ENCODE assay signal across 1 cellular context in genomic region chr20:34676642-34677373, GRCh38.
TF ChIP-seq lines count a peak whose summit lies in the region.

PIGU (minus strand) TSS chr20:34677092; CDS start chr20:34677085, 7 bp downstream.

TF ChIP-seq in HepG2, 621 proteins besides CTCF, POLR2A, EP300 and RAD21 (continued from another document and continues in another):
- TF ChIP-seq KAT7 (CRISPR knock-in tag; IDR thresholded peaks at IDR 0.05; ENCODE audit: borderline replicate concordance) (no peak; the same call in 1 of the 2 replicates), ZNF296 (CRISPR knock-in tag; conservative IDR thresholded peaks at IDR 0.05) (no peak), ZNF710 (CRISPR knock-in tag; IDR thresholded peaks at IDR 0.05; ENCODE audit: borderline replicate concordance) (peak; percentile 89; the same call in 1 of the 2 replicates), CEBPZ (IDR thresholded peaks at IDR 0.05; ENCODE audit: low read length) (no peak), AFF4 (CRISPR knock-in tag; IDR thresholded peaks at IDR 0.05) (peak; percentile 71; the same call in 1 of the 2 replicates), SPEN (CRISPR knock-in tag; IDR thresholded peaks at IDR 0.05; ENCODE audit: low read depth) (peak; percentile 91), ZNF703 (CRISPR knock-in tag; IDR thresholded peaks at IDR 0.05; ENCODE audit: borderline replicate concordance) (no peak; the same call in 1 of the 2 replicates), THAP11 (CRISPR knock-in tag; IDR thresholded peaks at IDR 0.05) (peak; percentile 99), SOX6 (IDR thresholded peaks at IDR 0.05) (no peak), SOX6 (CRISPR knock-in tag; IDR thresholded peaks at IDR 0.05) (peak; percentile 84), MAFG (CRISPR knock-in tag; IDR thresholded peaks at IDR 0.05) (no peak), FOXP1 (IDR thresholded peaks at IDR 0.05) (no peak), FOXP1 (CRISPR knock-in tag; IDR thresholded peaks at IDR 0.05) (no peak; the same call in 1 of the 2 replicates), RNF219 (CRISPR knock-in tag; IDR thresholded peaks at IDR 0.05) (no peak; the same call in 1 of the 2 replicates), ZNF33A (CRISPR knock-in tag; IDR thresholded peaks at IDR 0.05; ENCODE audit: borderline replicate concordance) (0 out of 2 replicates have a peak, but pooled peaks have one; percentile 30), ZNF878 (CRISPR knock-in tag; IDR thresholded peaks at IDR 0.05) (no peak), ZNF749 (CRISPR knock-in tag; IDR thresholded peaks at IDR 0.05; ENCODE audit: borderline replicate concordance) (peak; percentile 84), ARID3A (IDR thresholded peaks at IDR 0.05; ENCODE audit: low read depth, low read length) (no peak), AHR (CRISPR knock-in tag; IDR thresholded peaks at IDR 0.05) (peak; percentile 76; the same call in 1 of the 2 replicates), FOXO1 (CRISPR knock-in tag; IDR thresholded peaks at IDR 0.05) (peak; percentile 73; the same call in 1 of the 2 replicates), ZBED4 (CRISPR knock-in tag; IDR thresholded peaks at IDR 0.05; ENCODE audit: borderline replicate concordance) (no peak), MED13 (CRISPR knock-in tag; IDR thresholded peaks at IDR 0.05) (no peak; the same call in 1 of the 2 replicates), DDIT3 (CRISPR knock-in tag; IDR thresholded peaks at IDR 0.05) (peak; percentile 29; the same call in 1 of the 2 replicates), POLR2AphosphoS2 (IDR thresholded peaks at IDR 0.05; ENCODE audit: low read depth, low read length) (no peak), ATF7 (IDR thresholded peaks at IDR 0.05) (no peak), ATF7 (CRISPR knock-in tag; IDR thresholded peaks at IDR 0.05) (no peak), PRDM15 (CRISPR knock-in tag; IDR thresholded peaks at IDR 0.05) (no peak), CC2D1A (CRISPR knock-in tag; IDR thresholded peaks at IDR 0.05) (no peak), RFX1 (IDR thresholded peaks at IDR 0.05) (no peak), JUN (CRISPR knock-in tag; IDR thresholded peaks at IDR 0.05) (no peak)
